In genomic region chr12:109432842-109433304, GRCh38 we compare ENCODE assay signal across 8 cellular contexts. TPM values are rescaled to one million over a fixed set of nuclear protein-coding genes. Genes with fewer than 3 reads are reported as not detected.
DNase-seq lines count a peak whose midpoint lies in the region; ATAC-seq and TF ChIP-seq lines count a peak whose summit lies in the region.

No MANE protein-coding gene starts in this region.

- H2BK15ac ChIP-seq in H9 (ENCODE audit: low read depth, low read length): no peak overlapping the region

- CTCF ChIA-PET in BJ (lab: Yijun Ruan, JAX): interaction anchor here (0.6 to 5.7 kb wide), 25 partner anchors 9 to 748 kb away, joined by 3 to 40 read pairs (median 4); partner anchors contain the start of genes KCTD10 and UBE3B

- H4K20me1 ChIP-seq in H9 (ENCODE audit: control insufficient read depth, insufficient read depth, insufficient read length): no peaks in the 10 kb centered on the region

- H3K23me2 ChIP-seq in H9 (ENCODE audit: insufficient read length, low read depth, low read length, poor library complexity, severe bottlenecking): no peaks in the 10 kb centered on the region

- H3K23ac ChIP-seq in H9 (ENCODE audit: insufficient read length, low read depth, low read length): no peak overlapping the region

- H3K36me3 Mint-ChIP-seq in H9 (ENCODE audit: insufficient read depth in 1 of 3, low read depth in 3 of 3): no peaks in the 10 kb centered on the region

- H3K56ac ChIP-seq in H9 (ENCODE audit: insufficient read length, low read depth, low read length): no peak overlapping the region

- POLR2A ChIA-PET in BJ (lab: Charles Lee): interaction anchor here (0.6 kb wide), 1 partner anchor 151 kb away, joined by 3 read pairs; no protein-coding TSS in a partner anchor

- no peak overlapping the region for H3K27ac ChIP-seq in H9 (ENCODE audit: insufficient read length, low read depth, low read length)

- no peak overlapping the region for H2BK12ac ChIP-seq in H9 (ENCODE audit: insufficient read length, low read depth, low read length)

- H3K4me3 Mint-ChIP-seq in H9: no peak overlapping the region

- no CpG with 5 or more reads among the region's 14 CpGs for WGBS in H9 (ENCODE audit: extremely low coverage, insufficient read length, low lambda C conversion rate)

- no peak overlapping the region for H3K9ac ChIP-seq in H9 (ENCODE audit: extremely low read depth, insufficient read length, low read length)

- H3K4me3 ChIP-seq in BJ (ENCODE audit: low read depth, low read length) (no peak overlapping the region), cardiac fibroblast (replicated peaks in 1 of 2; ENCODE audit: low read depth in 2 of 2, low read length in 2 of 2) (no peak overlapping the region)

- no peak overlapping the region for H2AFZ ChIP-seq in H9 (ENCODE audit: low read length)

- no peak overlapping the region for H3K4me2 ChIP-seq in H9 (ENCODE audit: insufficient read depth, insufficient read length, low read length)

- H4K8ac ChIP-seq in H9 (replicated peaks; ENCODE audit: insufficient read length, low read depth, low read length): no peak overlapping the region

- H3K27me3 ChIP-seq in BJ (ENCODE audit: control insufficient read depth, insufficient read depth, low read length): no peaks in the 10 kb centered on the region
- H3K27me3 ChIP-seq in H9 (ENCODE audit: insufficient read depth, low read length): no peaks in the 10 kb centered on the region

- TF ChIP-seq CTCF in BJ (IDR thresholded peaks at IDR 0.05; ENCODE audit: insufficient read depth, low read depth, low read length) (peak; percentile 94), H9 (conservative IDR thresholded peaks at IDR 0.05) (peak; percentile 89), cardiac fibroblast (IDR thresholded peaks at IDR 0.05; ENCODE audit: low read depth, low read length) (peak; percentile 91)

- no peaks in the 10 kb centered on the region for H3K36me3 ChIP-seq in BJ (ENCODE audit: control insufficient read depth, insufficient read depth, low read length)

- H3K4ac ChIP-seq in H9 (ENCODE audit: low read depth, low read length): no peak overlapping the region

- H3K4me1 Mint-ChIP-seq in H9: peaks cover 39 to 46% of the 10 kb centered on the region in 2 experiments

- no peaks in the 10 kb centered on the region for H3K9me3 ChIP-seq in H9 (ENCODE audit: control insufficient read depth, low read depth, low read length)

- H3K9me3 Mint-ChIP-seq in H9: no peaks in the 10 kb centered on the region; a peak in 1 of 5 replicates

- peak; percentile 89 for ATAC-seq in left colon
- ATAC-seq in GM21526 (IDR thresholded peaks at IDR 0.05; ENCODE audit: low FRiP score, unreplicated experiment): no peak

- H2BK5ac ChIP-seq in H9 (ENCODE audit: insufficient read length, low read length): no peak overlapping the region

- H2BK20ac ChIP-seq in H9 (ENCODE audit: low read depth, low read length, poor library complexity, severe bottlenecking): no peak overlapping the region

- H2AK5ac ChIP-seq in H9 (ENCODE audit: insufficient read length, low read length): no peak overlapping the region

- H4K91ac ChIP-seq in H9 (ENCODE audit: insufficient read length, low read depth, low read length): no peak overlapping the region

- no peak overlapping the region for H3K14ac ChIP-seq in H9 (ENCODE audit: insufficient read depth, low read length)

- 0 out of 7 replicates have a peak overlapping the region, but pooled peaks of 1 of the 3 experiments have one; percentile 9 for H3K27ac Mint-ChIP-seq in H9

- no peak for DNase-seq in BJ (ENCODE audit: low read depth)
- DNase-seq in H9: peak; percentile 97
- peak; percentile 75 for DNase-seq in NCI-H345 (lab: John Stamatoyannopoulos, UW)
- peak; percentile 51 for DNase-seq in activated CD4-positive, CD25-positive, alpha-beta regulatory T cell treated with anti-CD3 and anti-CD28 coated beads, Interleukin-2, amount 50 U/mL, for 16 hours (ENCODE audit: low read depth, low spot score)
- peak; percentile 86 to 89 for DNase-seq in cardiac fibroblast (ENCODE audit: low read depth in 2 of 2)
- peak; percentile 89 to 92 for DNase-seq in left colon
- peak; percentile 52 for DNase-seq in stimulated activated CD4-positive, alpha-beta T cell treated with anti-CD3 and anti-CD28 coated beads, Interleukin-2, amount 100 ng/mL, for 4 hours (ENCODE audit: low read depth)

- no peaks in the 10 kb centered on the region for H3K79me1 ChIP-seq in H9 (ENCODE audit: insufficient read depth, low read depth, low read length, poor library complexity, severe bottlenecking)

- intact Hi-C loops in left colon (cut with DNase I, micrococcal nuclease): no loop called here

- H3K79me2 ChIP-seq in H9 (ENCODE audit: insufficient read depth, low read length): no peaks in the 10 kb centered on the region

- H3T11ph ChIP-seq in H9 (ENCODE audit: low read length): no peak overlapping the region

- H3K18ac ChIP-seq in H9 (ENCODE audit: insufficient read length, low read depth, low read length): no peak overlapping the region

- no peak overlapping the region for H4K5ac ChIP-seq in H9 (ENCODE audit: insufficient read length, low read depth, low read length)

- no peak overlapping the region for H2BK120ac ChIP-seq in H9 (ENCODE audit: low read depth, low read length, poor library complexity, severe bottlenecking)

- H3K4me1 ChIP-seq in H9 (ENCODE audit: insufficient read depth, low read length): peaks cover 7% of the 10 kb centered on the region; the same call in 1 of the 2 replicates

- H3K27me3 Mint-ChIP-seq in H9 (ENCODE audit: low read depth): no peaks in the 10 kb centered on the region; the same call in 1 of the 2 replicates

RNA-seq across cellular contexts. Expression of gene KCTD10, which starts 44.2 kb away (rescaled TPM):
- polyA plus RNA-seq in BJ (2011; rRNA removed): 154 and 172 TPM in 2 replicates
- 322 and 463 TPM in 2 replicates for polyA minus RNA-seq in BJ (2011; rRNA and poly(A)+ RNA removed)
- total RNA-seq in H9 (2021): 67.1 and 71.3 TPM in 2 replicates
- 10 to 100 TPM; 62.8 to 86.8 TPM for total RNA-seq in left colon

RNA-seq across cellular contexts. Expression of gene UBE3B, which starts 44.6 kb away (rescaled TPM):
- 38.9 and 43.9 TPM in 2 replicates for polyA plus RNA-seq in BJ (2011; rRNA removed)
- polyA minus RNA-seq in BJ (2011; rRNA and poly(A)+ RNA removed): 44.1 and 49.4 TPM in 2 replicates
- total RNA-seq in H9 (2021): 23.6 and 24.2 TPM in 2 replicates
- total RNA-seq in left colon: 10 to 100 TPM; 47.7 to 50.7 TPM
